In genomic region chr11:113796663-113797259, GRCh38 we compare ENCODE assay signal across 8 cellular contexts. TPM values are rescaled to one million over a fixed set of nuclear protein-coding genes. Genes with fewer than 3 reads are reported as not detected.
DNase-seq lines count a peak whose midpoint lies in the region; ATAC-seq lines count a peak whose summit lies in the region.

No MANE protein-coding gene starts in this region.

- DNase-seq in A172 (ENCODE audit: low spot score) (peak; percentile 54), G401 (ENCODE audit: low spot score) (peak; percentile 82), NCI-H446 (lab: John Stamatoyannopoulos, UW) (peak; percentile 43 to 67), astrocyte of the hippocampus (ENCODE audit: low read depth, low spot score) (peak; percentile 68), iris pigment epithelial cell (ENCODE audit: low read depth) (peak; percentile 42), superior temporal gyrus (ENCODE audit: extremely low spot score) (peak; percentile 93)

- in situ Hi-C loops in G401 (cut with HindIII; ENCODE audit: low sequenced_read_pairs) = no loop called here

- peak; percentile 71 for ATAC-seq in HG02642 (IDR thresholded peaks at IDR 0.05; ENCODE audit: poor library complexity, unreplicated experiment)
- ATAC-seq in GM19035 (IDR thresholded peaks at IDR 0.05; ENCODE audit: unreplicated experiment) = no peak

RNA-seq across cellular contexts. Expression of gene CLDN25, which starts 17.2 kb away (rescaled TPM):
- total RNA-seq in A172 (2014; rRNA removed; shearing (Covaris generic)) = not detected in 2 replicates
- total RNA-seq in G401 (2014; rRNA removed; shearing (Covaris generic)) = not detected in 2 replicates

RNA-seq across cellular contexts. Expression of gene ZW10, which starts 23.3 kb away (rescaled TPM):
- 23.6 and 28.8 TPM in 2 replicates for total RNA-seq in A172 (2014; rRNA removed; shearing (Covaris generic))
- 22.9 and 29.4 TPM in 2 replicates for total RNA-seq in G401 (2014; rRNA removed; shearing (Covaris generic))

Comparison
In these comparisons a context has a peak if more than half of its experiments do, and no peak if none do; other contexts are left out.
1. DNase-seq: peak in every context shown above with its lines; median percentile 93 in superior temporal gyrus; 82 in G401; 68 in astrocyte of the hippocampus; 55 in NCI-H446; 54 in A172; 42 in iris pigment epithelial cell.